In genomic region chr13:41075034-41075433, GRCh38 we compare ENCODE assay signal across 8 cellular contexts. TPM values are rescaled to one million over a fixed set of nuclear protein-coding genes. Genes with fewer than 3 reads are reported as not detected.
A peak's percentile ranks its signal among the peaks of the same experiment; 100 is the strongest.
DNase-seq lines count a peak whose midpoint lies in the region; ATAC-seq and TF ChIP-seq lines count a peak whose summit lies in the region.

No MANE protein-coding gene starts in this region.

- H3K36me3 ChIP-seq in OCI-LY1 (ENCODE audit: insufficient read depth, low read length), result peaks cover 61% of the 10 kb centered on the region
- peaks cover 4% of the 10 kb centered on the region for H3K36me3 ChIP-seq in mesendoderm (ENCODE audit: control insufficient read depth, insufficient read depth, low read length)

- no CpG with 5 or more reads among the region's 1 CpG for WGBS in mesendoderm (ENCODE audit: extremely low coverage, insufficient coverage, low lambda C conversion rate)

- H3K4me3 ChIP-seq in OCI-LY1 (ENCODE audit: low read depth, low read length, poor library complexity, severe bottlenecking), result no peak overlapping the region
- no peak overlapping the region for H3K4me3 ChIP-seq in mesendoderm (ENCODE audit: low read length)

- no peak overlapping the region for H3K23ac ChIP-seq in mesendoderm (ENCODE audit: low read length)

- TF ChIP-seq CTCF in OCI-LY1 (IDR thresholded peaks at IDR 0.05; ENCODE audit: low read length), result peak; percentile 66

- H2BK5ac ChIP-seq in mesendoderm (ENCODE audit: low read length), result no peak overlapping the region

- no peak overlapping the region for H3K56ac ChIP-seq in mesendoderm (ENCODE audit: low read length)

- no peak overlapping the region for H2AFZ ChIP-seq in OCI-LY1 (ENCODE audit: low read length)

- no peaks in the 10 kb centered on the region for H3K9me2 ChIP-seq in OCI-LY1 (ENCODE audit: low read depth, low read length)

- ATAC-seq in activated T-cell treated with anti-CD3 and anti-CD28 coated beads, Interleukin-2, amount 50 U/mL, for 72 hours (replicated peaks in 1 of 2), result no peak
- no peak for ATAC-seq in HG02973 (IDR thresholded peaks at IDR 0.05; ENCODE audit: unreplicated experiment)

- H3F3A ChIP-seq in OCI-LY1 (ENCODE audit: insufficient read depth, low read length), result no peaks in the 10 kb centered on the region

- H2BK15ac ChIP-seq in mesendoderm (replicated peaks; ENCODE audit: low read depth), result no peak overlapping the region

- H2AK5ac ChIP-seq in mesendoderm (ENCODE audit: low read length), result no peak overlapping the region

- H3K9me3 ChIP-seq in OCI-LY1 (ENCODE audit: low read length), result no peaks in the 10 kb centered on the region

- no peak overlapping the region for H4K5ac ChIP-seq in mesendoderm (ENCODE audit: low read length)

- no peaks in the 10 kb centered on the region for H4K20me1 ChIP-seq in OCI-LY1 (ENCODE audit: insufficient read depth, low read length)

- DNase-seq in activated T-cell treated with anti-CD3 and anti-CD28 coated beads for 24 hours (ENCODE audit: low read depth), result peak; percentile 17
- no peak for DNase-seq in activated T-cell treated with anti-CD3 and anti-CD28 coated beads, Interleukin-2, amount 50 U/mL, for 72 hours
- peak; percentile 38 for DNase-seq in cerebellum (ENCODE audit: low spot score)
- peak; percentile 22 for DNase-seq in mesendoderm
- no peak for DNase-seq in NCI-H1048 (lab: John Stamatoyannopoulos, UW)
- no peak for DNase-seq in NK-92 treated with Interleukin-12 subunit alpha and Interleukin-12 subunit beta, amount 100 ng/mL, for 24 hours (lab: John Stamatoyannopoulos, UW)

- no peak overlapping the region for H3K18ac ChIP-seq in mesendoderm (ENCODE audit: low read length)

- no peaks in the 10 kb centered on the region for H3K9me3 Mint-ChIP-seq in activated T-cell treated with anti-CD3 and anti-CD28 coated beads, Interleukin-2, amount 50 U/mL, for 72 hours

- no peaks in the 10 kb centered on the region for H3K27me3 Mint-ChIP-seq in activated T-cell treated with anti-CD3 and anti-CD28 coated beads, Interleukin-2, amount 50 U/mL, for 72 hours (ENCODE audit: low read depth)

- no peak overlapping the region for H3K27ac Mint-ChIP-seq in activated T-cell treated with anti-CD3 and anti-CD28 coated beads, Interleukin-2, amount 50 U/mL, for 72 hours

- no peak overlapping the region for H3K4me3 Mint-ChIP-seq in activated T-cell treated with anti-CD3 and anti-CD28 coated beads, Interleukin-2, amount 50 U/mL, for 72 hours

- no peak overlapping the region for H3K9ac ChIP-seq in OCI-LY1 (ENCODE audit: low read length)
- H3K9ac ChIP-seq in mesendoderm (ENCODE audit: low read length), result no peak overlapping the region

- no peak overlapping the region for H3K27ac ChIP-seq in OCI-LY1 (ENCODE audit: low read depth, low read length, poor library complexity, severe bottlenecking)
- H3K27ac ChIP-seq in mesendoderm (ENCODE audit: low read depth, low read length), result no peak overlapping the region

- H4K8ac ChIP-seq in mesendoderm (ENCODE audit: low read depth, low read length), result no peak overlapping the region

- no peaks in the 10 kb centered on the region for H3K4me1 Mint-ChIP-seq in activated T-cell treated with anti-CD3 and anti-CD28 coated beads, Interleukin-2, amount 50 U/mL, for 72 hours (ENCODE audit: low read depth)

- no peak overlapping the region for H3K4me2 ChIP-seq in OCI-LY1 (ENCODE audit: low read length)
- no peak overlapping the region for H3K4me2 ChIP-seq in mesendoderm (ENCODE audit: low read length)

- no peaks in the 10 kb centered on the region for H3K79me1 ChIP-seq in mesendoderm (ENCODE audit: low read length)

- H3K27me3 ChIP-seq in OCI-LY1 (ENCODE audit: insufficient read depth, low read length) (no peaks in the 10 kb centered on the region), mesendoderm (ENCODE audit: insufficient read depth, low read length, poor library complexity) (no peaks in the 10 kb centered on the region)

- H3K79me2 ChIP-seq in OCI-LY1 (ENCODE audit: insufficient read depth, low read length) (no peaks in the 10 kb centered on the region), mesendoderm (ENCODE audit: control insufficient read depth, insufficient read depth, low read length) (no peaks in the 10 kb centered on the region)

- no peak overlapping the region for H2BK120ac ChIP-seq in mesendoderm (ENCODE audit: low read depth, low read length)

- peaks cover 10 to 32% of the 10 kb centered on the region in 2 donors for H3K36me3 Mint-ChIP-seq in activated T-cell treated with anti-CD3 and anti-CD28 coated beads, Interleukin-2, amount 50 U/mL, for 72 hours (ENCODE audit: insufficient read depth in 2 of 2)

- H3K4me1 ChIP-seq in OCI-LY1 (ENCODE audit: insufficient read depth, low read length, severe bottlenecking) (no peaks in the 10 kb centered on the region), mesendoderm (ENCODE audit: control insufficient read depth, low read depth, low read length) (no peaks in the 10 kb centered on the region)

- H3K4ac ChIP-seq in mesendoderm (ENCODE audit: low read depth, low read length), result no peak overlapping the region

RNA-seq across cellular contexts. Expression of gene WBP4, which starts 13.7 kb away (rescaled TPM):
- total RNA-seq in activated T-cell treated with anti-CD3 and anti-CD28 coated beads, Interleukin-2, amount 50 U/mL, for 72 hours, result 10 to 100 TPM in 1 of 2 donors, 1 to 10 TPM in 1; 9.9 to 12.1 TPM
- total RNA-seq in cerebellum, result 9.3 TPM
- 22.1 TPM for polyA plus RNA-seq in mesendoderm (2013, experiment 1 of 2)
- 23.0 TPM for polyA plus RNA-seq in mesendoderm (2013, experiment 2 of 2)

RNA-seq across cellular contexts. Expression of gene ELF1, which starts 55.9 kb away (rescaled TPM):
- total RNA-seq in activated T-cell treated with anti-CD3 and anti-CD28 coated beads, Interleukin-2, amount 50 U/mL, for 72 hours, result 100 to 1,000 TPM; 106 to 117 TPM
- total RNA-seq in cerebellum, result 17.1 TPM
- 13.8 TPM for polyA plus RNA-seq in mesendoderm (2013, experiment 1 of 2)
- polyA plus RNA-seq in mesendoderm (2013, experiment 2 of 2), result 14.7 TPM

RNA-seq across cellular contexts. Expression of gene KBTBD6, which starts 57.6 kb away (rescaled TPM):
- 1 to 10 TPM; 3.9 TPM for total RNA-seq in activated T-cell treated with anti-CD3 and anti-CD28 coated beads, Interleukin-2, amount 50 U/mL, for 72 hours
- 37.4 TPM for total RNA-seq in cerebellum
- polyA plus RNA-seq in mesendoderm (2013, experiment 1 of 2), result 5.0 TPM
- polyA plus RNA-seq in mesendoderm (2013, experiment 2 of 2), result 4.9 TPM

Comparison
In these comparisons a context has a peak if more than half of its experiments do, and no peak if none do; other contexts are left out.
1. DNase-seq: peak in activated T-cell treated with anti-CD3 and anti-CD28 coated beads for 24 hours (single experiment), cerebellum (single experiment) and mesendoderm (single experiment); none in activated T-cell treated with anti-CD3 and anti-CD28 coated beads, Interleukin-2, amount 50 U/mL, for 72 hours (0 of 2), NCI-H1048 (single experiment) and NK-92 treated with Interleukin-12 subunit alpha and Interleukin-12 subunit beta, amount 100 ng/mL, for 24 hours (single experiment).